In genomic region chr17:1716912-1717695, GRCh38 we compare ENCODE assay signal across 8 cellular contexts. TPM values are rescaled to one million over a fixed set of nuclear protein-coding genes. Genes with fewer than 3 reads are reported as not detected.
A peak's percentile ranks its signal among the peaks of the same experiment; 100 is the strongest.
DNase-seq lines count a peak whose midpoint lies in the region; ATAC-seq and TF ChIP-seq lines count a peak whose summit lies in the region.

No MANE protein-coding gene starts in this region.

- DNase-seq in ACHN (peak; percentile 99), NCI-H2227 treated with DMSO at 0.1 percent for 48 hours (lab: John Stamatoyannopoulos, UW) (peak; percentile 95), activated B cell treated with CpG ODN at 0.5 μM for 24 hours (peak; percentile 66), inferior parietal cortex (ENCODE audit: extremely low spot score) (peak; percentile 97), smooth muscle cell of the brain vasculature (ENCODE audit: low read depth, low spot score) (peak; percentile 97)
- peak; percentile 77 for DNase-seq in central memory CD4-positive, alpha-beta T cell

- peaks cover 8% of the 10 kb centered on the region for H3K27me3 Mint-ChIP-seq in activated B cell treated with CpG ODN at 0.5 μM for 24 hours

- POLR2A ChIA-PET in activated B cell treated with CpG ODN at 0.5 μM for 24 hours (lab: Charles Lee): interaction anchor here (0.5 to 4.2 kb wide), 37 partner anchors 8 to 684 kb away, joined by 3 to 73 read pairs (median 6); partner anchors contain the start of genes DPH1, HIC1, INPP5K and MNT

- H3K9me3 Mint-ChIP-seq in activated B cell treated with CpG ODN at 0.5 μM for 24 hours: no peaks in the 10 kb centered on the region

- H3K4me3 Mint-ChIP-seq in activated B cell treated with CpG ODN at 0.5 μM for 24 hours: peak overlapping the region; percentile 91

- CTCF ChIA-PET in activated B cell treated with CpG ODN at 0.5 μM for 24 hours (lab: Charles Lee): interaction anchor here (0.8 to 2.6 kb wide), 10 partner anchors 15 to 324 kb away, joined by 3 to 34 read pairs (median 6); partner anchors contain the start of genes OVCA2, RILP and SERPINF1

- in situ Hi-C loops in ACHN (cut with HindIII; ENCODE audit: low pct_ligation_motif_present, low pct_unique_long_range_greater_than_20kb, low sequenced_read_pairs): no loop called here

- peaks cover 33% of the 10 kb centered on the region for H3K4me1 Mint-ChIP-seq in activated B cell treated with CpG ODN at 0.5 μM for 24 hours

- H3K36me3 Mint-ChIP-seq in activated B cell treated with CpG ODN at 0.5 μM for 24 hours (ENCODE audit: low read depth): no peaks in the 10 kb centered on the region

- peak overlapping the region; percentile 94 for H3K27ac Mint-ChIP-seq in activated B cell treated with CpG ODN at 0.5 μM for 24 hours

- peak; percentile 42 for ATAC-seq in GM18873 (IDR thresholded peaks at IDR 0.05; ENCODE audit: low FRiP score, unreplicated experiment)
- peak; percentile 30 for ATAC-seq in HG03139 (IDR thresholded peaks at IDR 0.05; ENCODE audit: unreplicated experiment)
- peak; percentile 48 for ATAC-seq in activated B cell treated with CpG ODN at 0.5 μM for 24 hours (ENCODE audit: low read depth)

- no peak for TF ChIP-seq CTCF in activated B cell treated with CpG ODN at 0.5 μM for 24 hours (IDR thresholded peaks at IDR 0.05)

- intact Hi-C loops in activated B cell treated with CpG ODN at 0.5 μM for 24 hours (cut with micrococcal nuclease): loop anchor here (1.0 to 2.0 kb wide), 10 partner anchors 7 to 684 kb away; partner anchors contain the start of genes MNT, OVCA2, PITPNA and PRPF8

RNA-seq across cellular contexts. Expression of gene TLCD2, which starts 6.9 kb away (rescaled TPM):
- 0.02 and 0.04 TPM in 2 replicates for total RNA-seq in activated B cell treated with CpG ODN at 0.5 μM for 24 hours

RNA-seq across cellular contexts. Expression of gene WDR81, which starts 7.4 kb away (rescaled TPM):
- 42.7 and 48.4 TPM in 2 replicates for total RNA-seq in activated B cell treated with CpG ODN at 0.5 μM for 24 hours

RNA-seq across cellular contexts. Expression of gene SERPINF2, which starts 25.6 kb away (rescaled TPM):
- 0.82 and 1.3 TPM in 2 replicates for total RNA-seq in activated B cell treated with CpG ODN at 0.5 μM for 24 hours

RNA-seq across cellular contexts. Expression of gene PRPF8, which starts 32.4 kb away (rescaled TPM):
- 401 and 442 TPM in 2 replicates for total RNA-seq in activated B cell treated with CpG ODN at 0.5 μM for 24 hours

RNA-seq across cellular contexts. Expression of gene SERPINF1, which starts 44.8 kb away (rescaled TPM):
- 8.7 and 14.8 TPM in 2 replicates for total RNA-seq in activated B cell treated with CpG ODN at 0.5 μM for 24 hours

Comparison
In these comparisons a context has a peak if more than half of its experiments do, and no peak if none do; other contexts are left out.
1. Peak in every context shown above with its lines: DNase-seq and ATAC-seq.